16 cellular contexts compared by ENCODE assay signal in the genomic region with DNA sequence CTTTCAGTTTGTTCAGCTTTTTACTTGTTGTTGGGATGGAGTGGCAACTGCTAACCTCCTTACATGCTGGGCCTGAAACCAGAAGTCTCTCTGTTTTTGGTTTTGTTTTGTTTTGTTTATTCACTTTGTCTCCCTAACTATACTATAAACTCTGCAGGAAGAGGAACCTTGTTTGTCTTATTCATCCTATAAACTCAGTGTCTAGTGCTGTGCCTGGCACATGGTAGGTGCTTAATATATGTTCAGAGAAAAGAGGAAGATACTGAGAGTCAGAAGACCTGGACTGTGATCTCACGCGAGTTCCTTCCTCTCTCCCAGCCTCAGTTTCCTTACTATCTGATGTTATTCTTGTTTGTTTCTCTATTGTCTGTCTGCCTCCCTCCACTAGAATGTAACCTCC.
A peak's percentile ranks its signal among the peaks of the same experiment; 100 is the strongest.
DNase-seq lines count a peak whose midpoint lies in the region; ATAC-seq and TF ChIP-seq lines count a peak whose summit lies in the region.
"Had no signal": no experiment of that assay in that cellular context is flagged by ENCODE, and none has a peak within 500 bp of the region (broad histone marks: within the 10 kb centered on the region; RNA-seq: fewer than 3 reads in every experiment).

No MANE protein-coding gene starts in this region.

- H3K27me3 ChIP-seq in sigmoid colon (no peaks in the 10 kb centered on the region), body of pancreas (no peaks in the 10 kb centered on the region)
- H3K27me3 ChIP-seq: brain microvascular endothelial cell had no signal

- ATAC-seq in left ventricle myocardium superior (peak; percentile 20), Right ventricle myocardium inferior (no peak), HG03025 (IDR thresholded peaks at IDR 0.05; ENCODE audit: low FRiP score, unreplicated experiment) (no peak), body of pancreas (no peak)
- ATAC-seq: activated CD8-positive, alpha-beta memory T cell treated with anti-CD3 and anti-CD28 coated beads, Interleukin-2, amount 10 ng/mL, durations not matched to agents 7 days and 5 days had no signal

- no peak for TF ChIP-seq POLR2A in sigmoid colon (IDR thresholded peaks at IDR 0.05)
- TF ChIP-seq POLR2A in body of pancreas (IDR thresholded peaks at IDR 0.05), result no peak

- no peaks in the 10 kb centered on the region for H3K27me3 Mint-ChIP-seq in dendritic cell treated with granulocyte-macrophage colony-stimulating factor and Interleukin-4, amounts not matched to agents 40 ng/mL and 50 ng/mL, for 4 days

- H3K4me1 ChIP-seq in sigmoid colon, result no peaks in the 10 kb centered on the region
- H3K4me1 ChIP-seq in body of pancreas, result peaks cover 13% of the 10 kb centered on the region

- H3K27ac ChIP-seq in sigmoid colon (peak overlapping the region; percentile 39 to 67 (median 54)), body of pancreas (peak overlapping the region in 2 of 4 donors; percentile 66 to 68)
- H3K27ac ChIP-seq: brain microvascular endothelial cell had no signal

- no peak overlapping the region for H3K4me3 ChIP-seq in sigmoid colon
- no peak overlapping the region for H3K4me3 ChIP-seq in body of pancreas

- H3K9me3 Mint-ChIP-seq in dendritic cell treated with granulocyte-macrophage colony-stimulating factor and Interleukin-4, amounts not matched to agents 40 ng/mL and 50 ng/mL, for 4 days, result no peaks in the 10 kb centered on the region

- no peak for DNase-seq in left ventricle myocardium superior
- no peak for DNase-seq in Right ventricle myocardium inferior (ENCODE audit: missing footprints)
- DNase-seq in sigmoid colon, result peak; percentile 19
- DNase-seq in posterior vena cava (ENCODE audit: low spot score), result no peak
- DNase-seq in DMS114 treated with DMSO at 0.1 percent for 48 hours (lab: John Stamatoyannopoulos, UW; ENCODE audit: unreplicated experiment), result no peak
- DNase-seq in body of pancreas, result no peak
- DNase-seq: activated CD8-positive, alpha-beta memory T cell treated with anti-CD3 and anti-CD28 coated beads, Interleukin-2, amount 10 ng/mL, durations not matched to agents 7 days and 5 days; activated naive CD4-positive, alpha-beta T cell treated with Interleukin-2 at 50 U/mL for 16 hours; brain microvascular endothelial cell; COR-L47; effector memory CD4-positive, alpha-beta T cell; NCI-H2081; RPMI8226; small intestine had no signal

- TF ChIP-seq CTCF in sigmoid colon (IDR thresholded peaks at IDR 0.05) (no peak), body of pancreas (IDR thresholded peaks at IDR 0.05) (no peak)

- 79 to 82% methylated on average over 2 of the region's 2 CpGs for WGBS in sigmoid colon, 2 donors
- 66 to 80% methylated on average over 2 of the region's 2 CpGs for WGBS in body of pancreas, 2 donors

- H3K36me3 Mint-ChIP-seq in dendritic cell treated with granulocyte-macrophage colony-stimulating factor and Interleukin-4, amounts not matched to agents 40 ng/mL and 50 ng/mL, for 4 days (ENCODE audit: low read depth), result no peaks in the 10 kb centered on the region
- H3K36me3 Mint-ChIP-seq: activated CD8-positive, alpha-beta memory T cell treated with anti-CD3 and anti-CD28 coated beads, Interleukin-2, amount 10 ng/mL, durations not matched to agents 7 days and 5 days had no signal

- H3K9me3 ChIP-seq in sigmoid colon, result no peaks in the 10 kb centered on the region
- H3K9me3 ChIP-seq in body of pancreas, result no peaks in the 10 kb centered on the region

- peak overlapping the region; percentile 71 for H3K27ac Mint-ChIP-seq in dendritic cell treated with granulocyte-macrophage colony-stimulating factor and Interleukin-4, amounts not matched to agents 40 ng/mL and 50 ng/mL, for 4 days
- H3K27ac Mint-ChIP-seq: activated CD8-positive, alpha-beta memory T cell treated with anti-CD3 and anti-CD28 coated beads, Interleukin-2, amount 10 ng/mL, durations not matched to agents 7 days and 5 days had no signal

- TF ChIP-seq EP300 in sigmoid colon (IDR thresholded peaks at IDR 0.05), result no peak

- peaks cover 30% of the 10 kb centered on the region for H3K4me1 Mint-ChIP-seq in dendritic cell treated with granulocyte-macrophage colony-stimulating factor and Interleukin-4, amounts not matched to agents 40 ng/mL and 50 ng/mL, for 4 days (ENCODE audit: low read depth)

- no peaks in the 10 kb centered on the region for H3K36me3 ChIP-seq in sigmoid colon
- no peaks in the 10 kb centered on the region for H3K36me3 ChIP-seq in body of pancreas (replicated peaks in 1 of 2; ENCODE audit: insufficient read depth in 1 of 2, low read depth in 2 of 2)
- H3K36me3 ChIP-seq: brain microvascular endothelial cell had no signal

- intact Hi-C loops in left ventricle myocardium superior (cut with micrococcal nuclease) (no loop called here), Right ventricle myocardium inferior (cut with DNase I) (no loop called here), sigmoid colon (cut with DNase I) (no loop called here), posterior vena cava (cut with DNase I) (no loop called here), body of pancreas (cut with DNase I) (no loop called here)
- intact Hi-C loops in dendritic cell treated with granulocyte-macrophage colony-stimulating factor and Interleukin-4, amounts not matched to agents 40 ng/mL and 50 ng/mL, for 4 days (cut with micrococcal nuclease), result no loop called here

- no peak overlapping the region for H3K4me3 Mint-ChIP-seq in dendritic cell treated with granulocyte-macrophage colony-stimulating factor and Interleukin-4, amounts not matched to agents 40 ng/mL and 50 ng/mL, for 4 days
- H3K4me3 Mint-ChIP-seq: activated CD8-positive, alpha-beta memory T cell treated with anti-CD3 and anti-CD28 coated beads, Interleukin-2, amount 10 ng/mL, durations not matched to agents 7 days and 5 days had no signal
